16 cellular contexts compared by ENCODE assay signal in genomic region chr5:173662896-173663809, GRCh38.
"Had no signal": no experiment of that assay in that cellular context is flagged by ENCODE, and none has a peak within 500 bp of the region (broad histone marks: within the 10 kb centered on the region; RNA-seq: fewer than 3 reads in every experiment).

No MANE protein-coding gene starts in this region.

- H3K9me3 ChIP-seq: pancreas had no signal

- H3K4me3 ChIP-seq: coronary artery, heart right ventricle, pancreas, smooth muscle cell, upper lobe of left lung had no signal

- DNase-seq: activated B cell treated with CpG ODN at 0.5 μM for 24 hours; activated CD4-positive, alpha-beta T cell treated with anti-CD3 and anti-CD28 coated beads, Interleukin-2, amount 10 ng/mL, durations not matched to agents 24 days and 14 days; activated CD8-positive, alpha-beta T cell treated with anti-CD3 and anti-CD28 coated beads for 36 hours; activated naive CD4-positive, alpha-beta T cell treated with anti-CD3 and anti-CD28 coated beads, Interleukin-2, amount 10 ng/mL, durations not matched to agents 7 days and 5 days; activated naive CD8-positive, alpha-beta T cell treated with anti-CD3 and anti-CD28 coated beads, Interleukin-2, amount 50 U/mL, for 24 hours; activated T-cell treated with anti-CD3 and anti-CD28 coated beads, Interleukin-2, amount 50 U/mL, for 4 hours; kidney glomerular epithelial cell; stimulated activated CD4-positive, alpha-beta T cell treated with anti-CD3 and anti-CD28 coated beads, Interleukin-4, amount 100 ng/mL, for 1 hour; stimulated activated naive CD8-positive, alpha-beta T cell treated with anti-CD3 and anti-CD28 coated beads, Interleukin-15, amount 100 ng/mL, for 72 hours; upper lobe of left lung had no signal

- H3K36me3 ChIP-seq: heart right ventricle, pancreas, upper lobe of left lung had no signal

- H3K27ac ChIP-seq: coronary artery, heart right ventricle, pancreas, upper lobe of left lung had no signal

- H3K4me2 ChIP-seq: smooth muscle cell had no signal

- H3K27me3 ChIP-seq: heart right ventricle, pancreas, upper lobe of left lung had no signal

- H3K4me1 ChIP-seq: pancreas had no signal

- ATAC-seq: activated CD8-positive, alpha-beta T cell treated with anti-CD3 and anti-CD28 coated beads for 36 hours; activated naive CD8-positive, alpha-beta T cell treated with anti-CD3 and anti-CD28 coated beads, Interleukin-2, amount 50 U/mL, for 24 hours; activated T-cell treated with anti-CD3 and anti-CD28 coated beads, Interleukin-2, amount 50 U/mL, for 4 hours; esophagus mucosa; stimulated activated naive CD8-positive, alpha-beta T cell treated with anti-CD3 and anti-CD28 coated beads, Interleukin-15, amount 100 ng/mL, for 72 hours; T-cell had no signal
